13 cellular contexts compared by ENCODE assay signal in genomic region chr2:142880275-142880674, GRCh38. TPM values are rescaled to one million over a fixed set of nuclear protein-coding genes. Genes with fewer than 3 reads are reported as not detected.
DNase-seq lines count a peak whose midpoint lies in the region; ATAC-seq and TF ChIP-seq lines count a peak whose summit lies in the region.
"Had no signal": no experiment of that assay in that cellular context is flagged by ENCODE, and none has a peak within 500 bp of the region (broad histone marks: within the 10 kb centered on the region; RNA-seq: fewer than 3 reads in every experiment).

No MANE protein-coding gene starts in this region.

- H3K27me3 Mint-ChIP-seq in activated CD4-positive, alpha-beta T cell treated with anti-CD3 and anti-CD28 coated beads, Interleukin-2, amount 10 ng/mL, durations not matched to agents 24 days and 14 days, result no peaks in the 10 kb centered on the region
- H3K27me3 Mint-ChIP-seq in stimulated activated memory B cell treated with anti-CD40 and anti-IgM and Interleukin-4, amounts not matched to agents 10 μg/mL and 1 μg/mL and 100 μg/mL, for 72 hours, result no peaks in the 10 kb centered on the region

- POLR2A ChIA-PET in GM10248 (lab: Yijun Ruan, JAX), result interaction anchor here (1.3 kb wide), 1 partner anchor 13 kb away, joined by 3 read pairs; no protein-coding TSS in a partner anchor

- no peak for ATAC-seq in stimulated activated memory B cell treated with anti-CD40 and anti-IgM and Interleukin-4, amounts not matched to agents 10 μg/mL and 1 μg/mL and 100 μg/mL, for 72 hours
- no peak for ATAC-seq in stimulated activated effector memory CD8-positive, alpha-beta T cell treated with anti-CD3 and anti-CD28 coated beads, Interleukin-12 subunit alpha, Interleukin-12 subunit beta, amount 100 ng/mL, for 72 hours
- ATAC-seq: psoas muscle had no signal

- peak; percentile 13 for DNase-seq in activated CD4-positive, alpha-beta T cell treated with anti-CD3 and anti-CD28 coated beads, Interleukin-2, amount 10 ng/mL, durations not matched to agents 24 days and 14 days
- no peak for DNase-seq in activated CD4-positive, alpha-beta T cell treated with anti-CD3 and anti-CD28 coated beads for 48 hours
- peak; percentile 53 for DNase-seq in MV-4-11 (lab: John Stamatoyannopoulos, UW)
- peak; percentile 75 for DNase-seq in fibroblast of gingiva (ENCODE audit: low read depth)
- DNase-seq in GM10248 (ENCODE audit: extremely low spot score), result no peak
- no peak for DNase-seq in stimulated activated effector memory CD8-positive, alpha-beta T cell treated with anti-CD3 and anti-CD28 coated beads, Interleukin-12 subunit alpha, Interleukin-12 subunit beta, amount 100 ng/mL, for 72 hours (ENCODE audit: low spot score in 2 of 2)
- no peak for DNase-seq in COR-L47 (lab: John Stamatoyannopoulos, UW)
- DNase-seq: activated CD4-positive, CD25-positive, alpha-beta regulatory T cell; GDM1; NCI-H510A treated with DMSO at 0.1 percent for 48 hours; psoas muscle had no signal

- CTCF ChIA-PET in GM10248 (lab: Yijun Ruan, JAX), result interaction anchor here (0.6 to 3.0 kb wide), 8 partner anchors 11 to 100 kb away, joined by 3 to 15 read pairs (median 4); no protein-coding TSS in a partner anchor

- H3K4me1 Mint-ChIP-seq in activated CD4-positive, alpha-beta T cell treated with anti-CD3 and anti-CD28 coated beads, Interleukin-2, amount 10 ng/mL, durations not matched to agents 24 days and 14 days, result no peaks in the 10 kb centered on the region
- H3K4me1 Mint-ChIP-seq in stimulated activated memory B cell treated with anti-CD40 and anti-IgM and Interleukin-4, amounts not matched to agents 10 μg/mL and 1 μg/mL and 100 μg/mL, for 72 hours, result peaks cover 63% of the 10 kb centered on the region
- no peaks in the 10 kb centered on the region for H3K4me1 Mint-ChIP-seq in stimulated activated effector memory CD8-positive, alpha-beta T cell treated with anti-CD3 and anti-CD28 coated beads, Interleukin-12 subunit alpha, Interleukin-12 subunit beta, amount 100 ng/mL, for 72 hours

- H3K4me3 Mint-ChIP-seq in activated CD4-positive, alpha-beta T cell treated with anti-CD3 and anti-CD28 coated beads, Interleukin-2, amount 10 ng/mL, durations not matched to agents 24 days and 14 days, result no peak overlapping the region
- H3K4me3 Mint-ChIP-seq in stimulated activated memory B cell treated with anti-CD40 and anti-IgM and Interleukin-4, amounts not matched to agents 10 μg/mL and 1 μg/mL and 100 μg/mL, for 72 hours, result peak overlapping the region; percentile 78
- H3K4me3 Mint-ChIP-seq in stimulated activated effector memory CD8-positive, alpha-beta T cell treated with anti-CD3 and anti-CD28 coated beads, Interleukin-12 subunit alpha, Interleukin-12 subunit beta, amount 100 ng/mL, for 72 hours, result no peak overlapping the region

- H3K36me3 Mint-ChIP-seq in activated CD4-positive, alpha-beta T cell treated with anti-CD3 and anti-CD28 coated beads, Interleukin-2, amount 10 ng/mL, durations not matched to agents 24 days and 14 days (ENCODE audit: low read depth), result no peaks in the 10 kb centered on the region
- H3K36me3 Mint-ChIP-seq in stimulated activated memory B cell treated with anti-CD40 and anti-IgM and Interleukin-4, amounts not matched to agents 10 μg/mL and 1 μg/mL and 100 μg/mL, for 72 hours, result peaks cover 35% of the 10 kb centered on the region
- peaks cover 6% of the 10 kb centered on the region for H3K36me3 Mint-ChIP-seq in stimulated activated effector memory CD8-positive, alpha-beta T cell treated with anti-CD3 and anti-CD28 coated beads, Interleukin-12 subunit alpha, Interleukin-12 subunit beta, amount 100 ng/mL, for 72 hours

- TF ChIP-seq CTCF in GM10248 (IDR thresholded peaks at IDR 0.05; ENCODE audit: control extremely low read depth, extremely low read depth, low read depth, missing control alignments), result no peak

- peaks cover 3% of the 10 kb centered on the region for H3K9me3 Mint-ChIP-seq in activated CD4-positive, alpha-beta T cell treated with anti-CD3 and anti-CD28 coated beads, Interleukin-2, amount 10 ng/mL, durations not matched to agents 24 days and 14 days
- H3K9me3 Mint-ChIP-seq in stimulated activated memory B cell treated with anti-CD40 and anti-IgM and Interleukin-4, amounts not matched to agents 10 μg/mL and 1 μg/mL and 100 μg/mL, for 72 hours, result peaks cover 3% of the 10 kb centered on the region
- H3K9me3 Mint-ChIP-seq in stimulated activated effector memory CD8-positive, alpha-beta T cell treated with anti-CD3 and anti-CD28 coated beads, Interleukin-12 subunit alpha, Interleukin-12 subunit beta, amount 100 ng/mL, for 72 hours, result peaks cover 4% of the 10 kb centered on the region

- intact Hi-C loops in activated CD4-positive, alpha-beta T cell treated with anti-CD3 and anti-CD28 coated beads, Interleukin-2, amount 10 ng/mL, durations not matched to agents 24 days and 14 days (cut with micrococcal nuclease), result no loop called here

- no peak overlapping the region for H3K27ac Mint-ChIP-seq in activated CD4-positive, alpha-beta T cell treated with anti-CD3 and anti-CD28 coated beads, Interleukin-2, amount 10 ng/mL, durations not matched to agents 24 days and 14 days
- H3K27ac Mint-ChIP-seq in stimulated activated memory B cell treated with anti-CD40 and anti-IgM and Interleukin-4, amounts not matched to agents 10 μg/mL and 1 μg/mL and 100 μg/mL, for 72 hours, result peak overlapping the region; percentile 95
- H3K27ac Mint-ChIP-seq in stimulated activated effector memory CD8-positive, alpha-beta T cell treated with anti-CD3 and anti-CD28 coated beads, Interleukin-12 subunit alpha, Interleukin-12 subunit beta, amount 100 ng/mL, for 72 hours, result no peak overlapping the region

RNA-seq across cellular contexts. Expression of gene KYNU, which starts 2.8 kb away (rescaled TPM):
- total RNA-seq in activated CD4-positive, alpha-beta T cell treated with anti-CD3 and anti-CD28 coated beads, Interleukin-2, amount 10 ng/mL, durations not matched to agents 24 days and 14 days, result not detected in 2 replicates
- total RNA-seq: SJSA1 had no signal

Comparison
In these comparisons a context has a peak if more than half of its experiments do, and no peak if none do; other contexts are left out.
1. DNase-seq: peak in activated CD4-positive, alpha-beta T cell treated with anti-CD3 and anti-CD28 coated beads, Interleukin-2, amount 10 ng/mL, durations not matched to agents 24 days and 14 days (single experiment), MV-4-11 (single experiment) and fibroblast of gingiva (single experiment); none in activated CD4-positive, alpha-beta T cell treated with anti-CD3 and anti-CD28 coated beads for 48 hours (single experiment), GM10248 (single experiment), stimulated activated effector memory CD8-positive, alpha-beta T cell treated with anti-CD3 and anti-CD28 coated beads, Interleukin-12 subunit alpha, Interleukin-12 subunit beta, amount 100 ng/mL, for 72 hours (0 of 2) and COR-L47 (single experiment).